Comparison of ENCODE assay signal across 25 cellular contexts in genomic region chr7:13915891-13916290, GRCh38.
"Had no signal": no experiment of that assay in that cellular context is flagged by ENCODE, and none has a peak within 500 bp of the region (broad histone marks: within the 10 kb centered on the region; RNA-seq: fewer than 3 reads in every experiment).

No MANE protein-coding gene starts in this region.

- H3K4me1 ChIP-seq: left lung, pancreas, prostate gland had no signal

- H3K27ac ChIP-seq: left lung, pancreas, prostate gland, skin epidermis, tibial nerve, upper lobe of left lung, vagina had no signal

- H3K27me3 ChIP-seq: left lung, pancreas, tibial nerve, upper lobe of left lung, vagina had no signal

- H3K4me3 ChIP-seq: left lung, lung, pancreas, prostate gland, skin epidermis, tibial nerve, upper lobe of left lung, vagina had no signal

- H3K27me3 Mint-ChIP-seq: naive thymus-derived CD8-positive, alpha-beta T cell; stimulated activated naive CD8-positive, alpha-beta T cell treated with anti-CD3 and anti-CD28 coated beads, Interleukin-15, Interleukin-2, amounts not matched to agents 100 ng/mL and 50 ng/mL, for 24 hours had no signal

- H3K9me3 Mint-ChIP-seq: nephron; neural crest cell; stimulated activated naive CD8-positive, alpha-beta T cell treated with anti-CD3 and anti-CD28 coated beads, Interleukin-15, Interleukin-2, amounts not matched to agents 100 ng/mL and 50 ng/mL, for 24 hours had no signal

- H3K4me3 Mint-ChIP-seq: naive thymus-derived CD8-positive, alpha-beta T cell; nephron; neural crest cell; stimulated activated naive CD8-positive, alpha-beta T cell treated with anti-CD3 and anti-CD28 coated beads, Interleukin-15, Interleukin-2, amounts not matched to agents 100 ng/mL and 50 ng/mL, for 24 hours had no signal

- H3K9me3 ChIP-seq: left lung, pancreas, prostate gland, tibial nerve, upper lobe of left lung, vagina had no signal

- FAIRE-seq: kidney, pancreas had no signal

- H3K36me3 Mint-ChIP-seq: naive thymus-derived CD8-positive, alpha-beta T cell had no signal

- ATAC-seq: left colon; left lung; naive thymus-derived CD8-positive, alpha-beta T cell; pancreas; right cardiac atrium; sciatic nerve had no signal

- H3K36me3 ChIP-seq: left lung, pancreas, prostate gland, tibial nerve, upper lobe of left lung, vagina had no signal

- DNase-seq: hippocampal formation; kidney; left colon; naive thymus-derived CD8-positive, alpha-beta T cell; nucleus accumbens; pancreas; retina; right cardiac atrium; stimulated activated CD4-positive, alpha-beta T cell treated with anti-CD3 and anti-CD28 coated beads, Interleukin-12 subunit alpha, Interleukin-12 subunit beta, amount 100 ng/mL, for 4 hours; stimulated activated CD4-positive, alpha-beta T cell treated with anti-CD3 and anti-CD28 coated beads, Interleukin-15, amount 100 ng/mL, for 24 hours; stimulated activated CD4-positive, alpha-beta T cell treated with anti-CD3 and anti-CD28 coated beads, Interleukin-2, amount 100 ng/mL, for 24 hours; stimulated activated CD4-positive, alpha-beta T cell treated with anti-CD3 and anti-CD28 coated beads, Interleukin-4, amount 100 ng/mL, for 1 hour; stimulated activated naive CD4-positive, alpha-beta T cell; substantia nigra; upper lobe of left lung had no signal

- H3K27ac Mint-ChIP-seq: naive thymus-derived CD8-positive, alpha-beta T cell; stimulated activated naive CD8-positive, alpha-beta T cell treated with anti-CD3 and anti-CD28 coated beads, Interleukin-15, Interleukin-2, amounts not matched to agents 100 ng/mL and 50 ng/mL, for 24 hours had no signal
